Comparison of ENCODE assay signal across 34 cellular contexts in the genomic region with DNA sequence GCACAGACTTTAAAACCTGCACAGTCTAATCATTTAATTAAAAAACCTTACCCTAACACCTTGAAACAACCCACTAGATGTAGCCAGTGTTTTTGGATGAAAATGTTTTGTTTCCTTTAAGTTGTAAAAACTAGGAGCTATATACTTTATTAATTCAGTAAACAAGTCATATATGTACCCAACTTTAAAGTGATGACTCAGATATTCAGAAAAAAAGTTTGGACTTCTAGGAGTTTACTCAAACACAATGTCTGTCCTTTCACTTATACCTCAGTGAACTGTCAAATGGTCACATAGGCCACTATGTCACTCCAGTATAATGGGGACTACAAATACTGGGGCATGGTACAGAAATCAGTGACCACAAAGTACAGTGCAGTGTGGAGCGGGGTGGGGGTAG.
"Had no signal": no experiment of that assay in that cellular context is flagged by ENCODE, and none has a peak within 500 bp of the region (broad histone marks: within the 10 kb centered on the region; RNA-seq: fewer than 3 reads in every experiment).

No MANE protein-coding gene starts in this region.

- H3K4me3 ChIP-seq: adrenal gland, body of pancreas, breast epithelium had no signal

- H3K36me3 ChIP-seq: adrenal gland, brain microvascular endothelial cell, breast epithelium had no signal

- H3K27me3 ChIP-seq: adrenal gland, body of pancreas, brain microvascular endothelial cell had no signal

- H3K4me1 ChIP-seq: adrenal gland, body of pancreas, breast epithelium had no signal

- ATAC-seq: activated CD8-positive, alpha-beta T cell treated with anti-CD3 and anti-CD28 coated beads for 36 hours; activated naive CD4-positive, alpha-beta T cell treated with anti-CD3 and anti-CD28 coated beads, Interleukin-2, amount 50 U/mL, for 72 hours; activated T-cell treated with anti-CD3 and anti-CD28 coated beads, Interleukin-2, amount 50 U/mL, for 4 hours; activated T-cell treated with anti-CD3 and anti-CD28 coated beads, Interleukin-2, amount 50 U/mL, for 72 hours; activated T-helper 17 cell treated with anti-CD3 and anti-CD28 coated beads, Interleukin-2, amount 50 U/mL, for 72 hours; body of pancreas had no signal

- DNase-seq: activated B cell treated with CpG ODN at 0.5 μM for 24 hours; activated CD4-positive, alpha-beta memory T cell treated with anti-CD3 and anti-CD28 coated beads for 36 hours; activated CD4-positive, alpha-beta T cell treated with anti-CD3 and anti-CD28 coated beads for 4 hours; activated CD4-positive, alpha-beta T cell treated with anti-CD3 and anti-CD28 coated beads, Interleukin-2, amount 10 ng/mL, durations not matched to agents 24 days and 14 days; activated CD4-positive, alpha-beta T cell treated with anti-CD3 and anti-CD28 coated beads, Interleukin-2, amount 50 U/mL, for 1 hour; activated CD4-positive, alpha-beta T cell treated with anti-CD3 and anti-CD28 coated beads, Interleukin-2, amount 50 U/mL, for 4 hours; activated CD4-positive, CD25-positive, alpha-beta regulatory T cell treated with anti-CD3 and anti-CD28 coated beads, Interleukin-2, amount 50 U/mL, for 72 hours; activated CD8-positive, alpha-beta memory T cell treated with anti-CD3 and anti-CD28 coated beads, Interleukin-2, amount 50 U/mL, for 4 hours; activated CD8-positive, alpha-beta T cell treated with anti-CD3 and anti-CD28 coated beads for 36 hours; activated effector memory CD4-positive, alpha-beta T cell treated with anti-CD3 and anti-CD28 coated beads, Interleukin-2, amount 50 U/mL, for 16 hours; activated gamma-delta T cell treated with Interleukin-2 at 50 U/mL for 16 hours; activated naive CD4-positive, alpha-beta T cell; activated naive CD4-positive, alpha-beta T cell treated with anti-CD3 and anti-CD28 coated beads for 36 hours; activated naive CD4-positive, alpha-beta T cell treated with anti-CD3 and anti-CD28 coated beads, Interleukin-2, amount 50 U/mL, for 16 hours; activated naive CD8-positive, alpha-beta T cell treated with anti-CD3 and anti-CD28 coated beads for 36 hours; activated T-cell treated with anti-CD3 and anti-CD28 coated beads for 4 hours; activated T-cell treated with anti-CD3 and anti-CD28 coated beads, Interleukin-2, amount 50 U/mL, for 1 hour; activated T-cell treated with anti-CD3 and anti-CD28 coated beads, Interleukin-2, amount 50 U/mL, for 4 hours; activated T-cell treated with anti-CD3 and anti-CD28 coated beads, Interleukin-2, amount 50 U/mL, for 72 hours; adrenal gland; amniotic stem cell; aorta; body of pancreas; brain microvascular endothelial cell; central memory CD4-positive, alpha-beta T cell; T-helper 1 cell; T-helper 2 cell; T-helper 9 cell had no signal

- H3K27ac ChIP-seq: adrenal gland, body of pancreas, brain microvascular endothelial cell, breast epithelium, VCaP had no signal

- FAIRE-seq: astrocyte, TTC549 had no signal

- H3K9me3 ChIP-seq: adrenal gland, body of pancreas, breast epithelium had no signal
